Comparison of ENCODE assay signal across 15 cellular contexts in genomic region chr10:3213174-3213573, GRCh38.
"Had no signal": no experiment of that assay in that cellular context is flagged by ENCODE, and none has a peak within 500 bp of the region (broad histone marks: within the 10 kb centered on the region; RNA-seq: fewer than 3 reads in every experiment).

No MANE protein-coding gene starts in this region.

- DNase-seq: activated CD4-positive, alpha-beta T cell treated with anti-CD3 and anti-CD28 coated beads for 48 hours; activated gamma-delta T cell treated with Interleukin-2 at 50 U/mL for 16 hours; activated naive CD8-positive, alpha-beta T cell treated with anti-CD3 and anti-CD28 coated beads for 36 hours; brain microvascular endothelial cell; effector memory CD4-positive, alpha-beta T cell; immature natural killer cell; naive thymus-derived CD8-positive, alpha-beta T cell; nucleus accumbens; stimulated activated naive CD8-positive, alpha-beta T cell treated with anti-CD3 and anti-CD28 coated beads, Interleukin-15, Interleukin-2, amounts not matched to agents 100 U/mL and 50 U/mL, for 24 hours; T-helper 2 cell; upper lobe of left lung had no signal

- H3K9me3 ChIP-seq: gastrocnemius medialis, heart left ventricle, suprapubic skin, upper lobe of left lung had no signal

- H3K27ac ChIP-seq: brain microvascular endothelial cell, gastrocnemius medialis, suprapubic skin, upper lobe of left lung had no signal

- H3K4me1 ChIP-seq: gastrocnemius medialis, suprapubic skin, upper lobe of left lung had no signal

- H3K27me3 ChIP-seq: brain microvascular endothelial cell, gastrocnemius medialis, heart left ventricle, upper lobe of left lung had no signal

- H3K36me3 ChIP-seq: brain microvascular endothelial cell, gastrocnemius medialis, heart left ventricle, suprapubic skin, upper lobe of left lung had no signal

- H3K4me3 ChIP-seq: gastrocnemius medialis, heart left ventricle, lung, suprapubic skin, upper lobe of left lung had no signal
